Comparison of ENCODE assay signal across 18 cellular contexts in the genomic region with DNA sequence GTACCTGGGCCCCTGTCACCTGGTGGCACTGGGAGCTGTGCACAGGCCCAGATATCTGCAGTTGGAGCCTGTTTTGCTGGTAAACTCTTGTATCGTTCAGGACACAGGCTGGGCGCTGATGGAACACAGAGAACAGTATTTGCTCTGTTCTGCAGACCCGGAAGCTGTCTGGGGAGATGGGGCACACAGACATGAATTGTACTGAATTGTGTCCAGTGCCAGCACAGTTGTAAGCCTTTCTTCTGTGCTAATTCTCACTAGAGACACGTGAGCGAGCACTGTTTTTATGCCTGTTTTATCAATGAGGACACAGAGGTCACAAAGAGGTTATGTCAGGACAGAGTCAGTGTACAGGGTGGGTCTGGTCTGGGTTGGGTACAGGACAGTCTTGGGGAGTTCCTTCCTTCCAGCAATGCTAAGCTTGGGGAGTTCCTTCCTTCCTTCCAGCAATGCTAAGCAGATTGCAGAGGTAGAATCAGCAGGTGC. TPM values are rescaled to one million over a fixed set of nuclear protein-coding genes. Genes with fewer than 3 reads are reported as not detected.
A peak's percentile ranks its signal among the peaks of the same experiment; 100 is the strongest.
DNase-seq lines count a peak whose midpoint lies in the region; ATAC-seq, FAIRE-seq and TF ChIP-seq lines count a peak whose summit lies in the region.
"Had no signal": no experiment of that assay in that cellular context is flagged by ENCODE, and none has a peak within 500 bp of the region (broad histone marks: within the 10 kb centered on the region; RNA-seq: fewer than 3 reads in every experiment).

No MANE protein-coding gene starts in this region.

- 62 to 77% methylated on average over 4 to 5 of the region's 5 CpGs for WGBS in body of pancreas, 2 donors
- 62% methylated on average over 5 of the region's 5 CpGs for WGBS in right cardiac atrium
- 51 to 59% methylated on average over 5 of the region's 5 CpGs for WGBS in pancreas, 2 donors

- H3K4me1 ChIP-seq in BLaER1 (peaks cover 39% of the 10 kb centered on the region), body of pancreas (peaks cover 10% of the 10 kb centered on the region), right cardiac atrium (ENCODE audit: control insufficient read depth, insufficient read depth, low read length) (peaks cover 6% of the 10 kb centered on the region), pancreas (peaks cover 0 to 5% (median 0%) of the 10 kb centered on the region in 3 donors)
- H3K4me1 ChIP-seq: Peyer's patch had no signal

- H3K9me3 ChIP-seq in BLaER1 (no peaks in the 10 kb centered on the region), body of pancreas (no peaks in the 10 kb centered on the region), right cardiac atrium (ENCODE audit: control insufficient read depth, low read length) (no peaks in the 10 kb centered on the region), pancreas (no peaks in the 10 kb centered on the region)
- H3K9me3 ChIP-seq: Peyer's patch had no signal

- ATAC-seq in body of pancreas (peak; percentile 63), right cardiac atrium (peak; percentile 62 to 72), pancreas (peak; percentile 22 to 80 (median 57)), HG03097 (IDR thresholded peaks at IDR 0.05; ENCODE audit: low FRiP score, unreplicated experiment) (no peak)
- ATAC-seq: WTC11 had no signal

- peak overlapping the region; percentile 81 for H3K27ac ChIP-seq in BLaER1
- peak overlapping the region in 3 of 4 donors; percentile 18 to 65 (median 55) for H3K27ac ChIP-seq in body of pancreas
- H3K27ac ChIP-seq in right cardiac atrium (ENCODE audit: low read length): peak overlapping the region; percentile 21
- peak overlapping the region in 3 of 4 donors; percentile 22 to 33 (median 27) for H3K27ac ChIP-seq in pancreas
- H3K27ac ChIP-seq: hepatocyte, Peyer's patch had no signal

- no peak for TF ChIP-seq POLR2A in body of pancreas (IDR thresholded peaks at IDR 0.05)

- peak overlapping the region; percentile 56 for H3K9ac ChIP-seq in BLaER1

- DNase-seq in body of pancreas: peak in 2 of 4 donors; percentile 39
- peak; percentile 9 to 39 (median 21) for DNase-seq in right cardiac atrium
- peak in 3 of 6 donors; percentile 10 to 26 (median 13) for DNase-seq in pancreas
- no peak for DNase-seq in dedifferentiated amniotic fluid mesenchymal stem cell (ENCODE audit: extremely low spot score)
- DNase-seq in cerebellum (ENCODE audit: low spot score): no peak
- no peak for DNase-seq in activated CD4-positive, alpha-beta T cell treated with anti-CD3 and anti-CD28 coated beads for 4 hours
- DNase-seq: activated effector memory CD4-positive, alpha-beta T cell treated with anti-CD3 and anti-CD28 coated beads, Interleukin-2, amount 50 U/mL, for 16 hours; amniotic stem cell; cortex of kidney; erythroblast; NCI-H2107; Peyer's patch; stimulated activated naive CD4-positive, alpha-beta T cell treated with Interleukin-2 at 50 U/mL for 16 hours had no signal

- peaks cover 7% of the 10 kb centered on the region; the same call in 1 of the 2 replicates for H4K20me1 ChIP-seq in BLaER1

- no peak overlapping the region for H3K4me3 ChIP-seq in BLaER1
- H3K4me3 ChIP-seq in body of pancreas: no peak overlapping the region
- H3K4me3 ChIP-seq in right cardiac atrium (ENCODE audit: low read length): no peak overlapping the region
- no peak overlapping the region for H3K4me3 ChIP-seq in pancreas
- H3K4me3 ChIP-seq: hepatocyte, Peyer's patch had no signal

- intact Hi-C loops in body of pancreas (cut with DNase I): no loop called here
- intact Hi-C loops in right cardiac atrium (cut with DNase I): no loop called here
- intact Hi-C loops in pancreas (cut with DNase I): no loop called here

- H3K27me3 ChIP-seq in BLaER1 (no peaks in the 10 kb centered on the region), body of pancreas (no peaks in the 10 kb centered on the region), right cardiac atrium (ENCODE audit: control insufficient read depth, insufficient read depth) (no peaks in the 10 kb centered on the region), pancreas (no peaks in the 10 kb centered on the region)
- H3K27me3 ChIP-seq: Peyer's patch had no signal

- no peak for TF ChIP-seq CTCF in body of pancreas (IDR thresholded peaks at IDR 0.05)
- no peak for TF ChIP-seq CTCF in pancreas (IDR thresholded peaks at IDR 0.05)

- no peak for FAIRE-seq in pancreas (lab: Jason Lieb, UNC)

- peak overlapping the region; percentile 78 for H3K4me2 ChIP-seq in BLaER1
- H3K4me2 ChIP-seq: hepatocyte had no signal

- peaks cover 56% of the 10 kb centered on the region for H3K36me3 ChIP-seq in BLaER1
- H3K36me3 ChIP-seq in body of pancreas (replicated peaks in 1 of 2; ENCODE audit: insufficient read depth in 1 of 2, low read depth in 2 of 2): no peaks in the 10 kb centered on the region
- no peaks in the 10 kb centered on the region for H3K36me3 ChIP-seq in pancreas
- H3K36me3 ChIP-seq: Peyer's patch had no signal

RNA-seq across cellular contexts. Expression of gene ACR, which starts 24.4 kb away (rescaled TPM):
- total RNA-seq in body of pancreas (not detected), right cardiac atrium (1 to 10 TPM in 1 of 4 donors, under 1 TPM in 3; 0.38 to 1.2 (median 0.72) TPM), pancreas (under 1 TPM in 1 of 6 donors, not detected in 5; 0.40 TPM), cerebellum (not detected)
- polyA plus RNA-seq in right cardiac atrium (0.41 TPM), pancreas (under 1 TPM; 0.34 to 0.92 TPM)
- total RNA-seq: activated CD8-positive, alpha-beta memory T cell treated with anti-CD3 and anti-CD28 coated beads for 36 hours; hepatocyte; Peyer's patch had no signal
- polyA plus RNA-seq: hepatocyte had no signal

RNA-seq across cellular contexts. Expression of gene SHANK3, which starts 41.0 kb away (rescaled TPM):
- total RNA-seq in body of pancreas (10 to 100 TPM in 1 of 2 donors, 1 to 10 TPM in 1; 6.0 to 15.5 TPM), right cardiac atrium (10 to 100 TPM; 18.7 to 28.9 (median 27.0) TPM), pancreas (1 to 10 TPM; 2.7 to 6.1 (median 3.7) TPM), cerebellum (6.4 TPM)
- polyA plus RNA-seq in right cardiac atrium (20.1 TPM), pancreas (10 to 100 TPM; 18.7 to 18.9 TPM)

Comparison
In these comparisons a context has a peak if more than half of its experiments do, and no peak if none do; other contexts are left out.
1. H3K27ac ChIP-seq: peak in every context shown above with its lines; median percentile 81 in BLaER1; 55 in body of pancreas; 27 in pancreas; 21 in right cardiac atrium.
2. DNase-seq: peak in right cardiac atrium (3 of 3); none in dedifferentiated amniotic fluid mesenchymal stem cell (single experiment), cerebellum (single experiment) and activated CD4-positive, alpha-beta T cell treated with anti-CD3 and anti-CD28 coated beads for 4 hours (0 of 2).